In genomic region chr3:53144446-53144845, GRCh38 we compare ENCODE assay signal across 25 cellular contexts. TPM values are rescaled to one million over a fixed set of nuclear protein-coding genes. Genes with fewer than 3 reads are reported as not detected.
"Had no signal": no experiment of that assay in that cellular context is flagged by ENCODE, and none has a peak within 500 bp of the region (broad histone marks: within the 10 kb centered on the region; RNA-seq: fewer than 3 reads in every experiment).

No MANE protein-coding gene starts in this region.

- H3K27ac ChIP-seq: cardiac muscle cell, parathyroid adenoma, right lobe of liver, thoracic aorta, uterus had no signal

- H3K9ac ChIP-seq: parathyroid adenoma had no signal

- H3K4me3 ChIP-seq: adrenal gland, cardiac muscle cell, right lobe of liver, skin epidermis, thoracic aorta, uterus had no signal

- H3K36me3 ChIP-seq: adrenal gland, cardiac muscle cell, right lobe of liver, thoracic aorta, uterus had no signal

- DNase-seq: activated CD4-positive, alpha-beta T cell treated with anti-CD3 and anti-CD28 coated beads, Interleukin-2, amount 50 U/mL, for 1 hour; activated naive CD4-positive, alpha-beta T cell; activated T-cell treated with anti-CD3 and anti-CD28 coated beads for 4 hours; activated T-cell treated with anti-CD3 and anti-CD28 coated beads, Interleukin-2, amount 50 U/mL, for 72 hours; cortex of kidney; foreskin fibroblast; head of caudate nucleus; hippocampal formation; left colon; mammary epithelial cell; naive thymus-derived CD4-positive, alpha-beta T cell; nucleus accumbens; right lobe of liver; stimulated activated CD4-positive, alpha-beta T cell treated with anti-CD3 and anti-CD28 coated beads, Interleukin-12 subunit alpha, Interleukin-12 subunit beta, amount 100 ng/mL, for 4 hours; stimulated activated CD4-positive, alpha-beta T cell treated with anti-CD3 and anti-CD28 coated beads, Interleukin-4, amount 100 ng/mL, for 1 hour; stimulated activated naive CD8-positive, alpha-beta T cell treated with anti-CD3 and anti-CD28 coated beads, Interleukin-15, Interleukin-2, amounts not matched to agents 100 U/mL and 50 U/mL, for 24 hours; T1000; uterus had no signal

- H3K9me3 ChIP-seq: adrenal gland, right lobe of liver, thoracic aorta, uterus had no signal

- FAIRE-seq: keratinocyte had no signal

- H3K27me3 ChIP-seq: adrenal gland, right lobe of liver, uterus had no signal

- H3K4me1 ChIP-seq: uterus had no signal

RNA-seq across cellular contexts. Expression of gene PRKCD, which starts 16.6 kb away (rescaled TPM):
- polyA plus RNA-seq: neural cell had no signal
